ENCODE assay signal across 1 cellular context in genomic region chr19:46299004-46299509, GRCh38.
TF ChIP-seq lines count a peak whose summit lies in the region.

No MANE protein-coding gene starts in this region.

TF ChIP-seq in HCT116, 20 proteins besides CTCF, POLR2A, EP300 and RAD21 (continued from another document):
- TF ChIP-seq ZBTB33 (IDR thresholded peaks at IDR 0.05; ENCODE audit: extremely low read depth, insufficient replicate concordance, low read length) = no peak
- peak; percentile 73 for TF ChIP-seq POLR2AphosphoS5 (IDR thresholded peaks at IDR 0.05; ENCODE audit: low read depth, low read length)
